ENCODE assay signal across 8 cellular contexts in the genomic region with DNA sequence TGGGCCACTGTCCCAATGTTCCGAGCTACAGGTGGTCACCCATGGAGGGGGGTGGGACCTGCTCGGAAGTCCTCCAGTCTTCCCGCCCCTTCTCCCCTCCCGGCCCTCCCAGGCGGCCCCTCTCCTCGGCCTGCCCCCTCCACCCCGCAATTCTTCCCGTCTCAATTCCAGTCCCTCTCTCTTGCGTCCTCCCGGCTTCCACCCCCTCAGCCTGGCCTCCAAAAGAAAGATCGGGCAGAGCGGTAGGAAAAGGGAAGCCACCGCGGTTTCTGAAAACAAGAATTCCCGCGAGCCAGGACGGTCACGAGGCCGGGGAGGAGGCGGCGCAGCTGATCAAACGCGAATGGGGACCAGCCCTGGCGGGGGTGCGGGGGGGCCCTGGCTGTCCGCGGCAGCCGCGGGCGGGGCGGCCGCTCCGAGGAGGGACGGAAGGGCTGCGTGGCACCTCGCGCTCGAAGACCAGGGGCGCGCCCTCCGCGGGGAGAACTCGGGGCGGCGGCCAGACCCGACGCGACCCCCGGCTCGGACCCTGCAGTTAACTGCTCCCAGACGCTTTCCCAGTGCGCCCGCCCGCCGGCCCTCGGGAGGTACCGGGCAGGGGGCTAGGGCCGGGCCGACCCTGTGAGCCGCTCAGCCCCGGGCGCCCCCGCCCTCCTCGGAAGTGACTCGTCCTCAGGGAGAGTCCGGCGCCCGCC. TPM values are rescaled to one million over a fixed set of nuclear protein-coding genes. Genes with fewer than 3 reads are reported as not detected.
A peak's percentile ranks its signal among the peaks of the same experiment; 100 is the strongest.
DNase-seq lines count a peak whose midpoint lies in the region; ATAC-seq and TF ChIP-seq lines count a peak whose summit lies in the region.

No MANE protein-coding gene starts in this region.

- H3K9me3 Mint-ChIP-seq in activated T-helper 17 cell treated with anti-CD3 and anti-CD28 coated beads, Interleukin-2, amount 50 U/mL, for 72 hours = no peaks in the 10 kb centered on the region
- H3K9me3 Mint-ChIP-seq in nephron = no peaks in the 10 kb centered on the region

- H3K36me3 Mint-ChIP-seq in activated T-helper 17 cell treated with anti-CD3 and anti-CD28 coated beads, Interleukin-2, amount 50 U/mL, for 72 hours (ENCODE audit: low read depth) = peaks cover 4% of the 10 kb centered on the region
- no peaks in the 10 kb centered on the region for H3K36me3 Mint-ChIP-seq in nephron (ENCODE audit: low read depth)

- no peak for TF ChIP-seq CTCF in nephron (IDR thresholded peaks at IDR 0.05; ENCODE audit: unreplicated experiment in 3 of 3)

- peaks cover 4% of the 10 kb centered on the region for H3K27me3 Mint-ChIP-seq in activated T-helper 17 cell treated with anti-CD3 and anti-CD28 coated beads, Interleukin-2, amount 50 U/mL, for 72 hours
- peaks cover 12% of the 10 kb centered on the region for H3K27me3 Mint-ChIP-seq in nephron (ENCODE audit: low read depth)

- H3K4me1 Mint-ChIP-seq in activated T-helper 17 cell treated with anti-CD3 and anti-CD28 coated beads, Interleukin-2, amount 50 U/mL, for 72 hours = peaks cover 20% of the 10 kb centered on the region
- H3K4me1 Mint-ChIP-seq in nephron = peaks cover 46% of the 10 kb centered on the region

- peak; percentile 46 for ATAC-seq in activated T-helper 17 cell treated with anti-CD3 and anti-CD28 coated beads, Interleukin-2, amount 50 U/mL, for 72 hours (replicated peaks)
- no peak for ATAC-seq in GM21576 (IDR thresholded peaks at IDR 0.05; ENCODE audit: unreplicated experiment)
- no peak for ATAC-seq in HG03520 (IDR thresholded peaks at IDR 0.05; ENCODE audit: unreplicated experiment)

- DNase-seq in EH (ENCODE audit: low read depth) = peak; percentile 85
- DNase-seq in HK-2 (ENCODE audit: unreplicated experiment) = peak; percentile 76
- peak; percentile 27 for DNase-seq in germinal center (ENCODE audit: low spot score)
- DNase-seq in RKO (ENCODE audit: low spot score) = no peak

- peak overlapping the region; percentile 64 for H3K4me3 Mint-ChIP-seq in activated T-helper 17 cell treated with anti-CD3 and anti-CD28 coated beads, Interleukin-2, amount 50 U/mL, for 72 hours
- H3K4me3 Mint-ChIP-seq in nephron = peak overlapping the region; percentile 87 to 93 (median 92)

- H3K27ac Mint-ChIP-seq in activated T-helper 17 cell treated with anti-CD3 and anti-CD28 coated beads, Interleukin-2, amount 50 U/mL, for 72 hours = no peak overlapping the region
- H3K27ac Mint-ChIP-seq in nephron = peak overlapping the region; percentile 89 to 96 (median 89)

RNA-seq across cellular contexts. Expression of a gene that starts 1.0 kb away (rescaled TPM):
- 1 to 10 TPM; 5.5 to 8.3 TPM for total RNA-seq in activated T-helper 17 cell treated with anti-CD3 and anti-CD28 coated beads, Interleukin-2, amount 50 U/mL, for 72 hours
